10 cellular contexts compared by ENCODE assay signal in genomic region chr3:64143399-64144130, GRCh38.
DNase-seq lines count a peak whose midpoint lies in the region; ATAC-seq, FAIRE-seq and TF ChIP-seq lines count a peak whose summit lies in the region.
"Had no signal": no experiment of that assay in that cellular context is flagged by ENCODE, and none has a peak within 500 bp of the region (broad histone marks: within the 10 kb centered on the region; RNA-seq: fewer than 3 reads in every experiment).

No MANE protein-coding gene starts in this region.

- no peak for TF ChIP-seq EP300 in esophagus muscularis mucosa (IDR thresholded peaks at IDR 0.05)

- no peaks in the 10 kb centered on the region for H3K27me3 ChIP-seq in esophagus muscularis mucosa
- no peaks in the 10 kb centered on the region for H3K27me3 ChIP-seq in H7 (ENCODE audit: control insufficient read depth, insufficient read depth, low read length)
- H3K27me3 ChIP-seq: neural progenitor cell had no signal

- no peaks in the 10 kb centered on the region for H3K9me3 ChIP-seq in esophagus muscularis mucosa

- WGBS in esophagus muscularis mucosa, result 62% methylated on average over 5 of the region's 5 CpGs

- H3K27ac ChIP-seq in esophagus muscularis mucosa (replicated peaks in 1 of 4), result peak overlapping the region; percentile 66 to 77 (median 72)
- H3K27ac ChIP-seq: neural progenitor cell had no signal

- no peaks in the 10 kb centered on the region for H3K4me1 Mint-ChIP-seq in stimulated activated naive CD8-positive, alpha-beta T cell treated with anti-CD3 and anti-CD28 coated beads, Interleukin-15, amount 100 ng/mL, for 72 hours

- ATAC-seq in sciatic nerve (peak; percentile 70), HG02938 (IDR thresholded peaks at IDR 0.05; ENCODE audit: unreplicated experiment) (no peak)
- ATAC-seq in stimulated activated naive CD8-positive, alpha-beta T cell treated with anti-CD3 and anti-CD28 coated beads, Interleukin-15, amount 100 ng/mL, for 72 hours, result no peak
- ATAC-seq: GM12878 had no signal

- FAIRE-seq in frontal cortex (lab: Jason Lieb, UNC), result no peak
- FAIRE-seq: GM12878 had no signal

- H3K36me3 ChIP-seq in esophagus muscularis mucosa (peaks cover 13 to 44% (median 25%) of the 10 kb centered on the region in 4 donors), H7 (replicated peaks; ENCODE audit: control insufficient read depth, insufficient read depth, low read length) (no peaks in the 10 kb centered on the region)
- H3K36me3 ChIP-seq: neural progenitor cell had no signal

- H3K27me3 Mint-ChIP-seq in stimulated activated naive CD8-positive, alpha-beta T cell treated with anti-CD3 and anti-CD28 coated beads, Interleukin-15, amount 100 ng/mL, for 72 hours, result peaks cover 20% of the 10 kb centered on the region

- no peak for TF ChIP-seq POLR2A in esophagus muscularis mucosa (IDR thresholded peaks at IDR 0.05; ENCODE audit: low read depth)

- intact Hi-C loops in esophagus muscularis mucosa (cut with DNase I) (no loop called here), sciatic nerve (cut with DNase I) (no loop called here)

- TF ChIP-seq CTCF in esophagus muscularis mucosa (IDR thresholded peaks at IDR 0.05), result no peak

- DNase-seq in HCEC 1CT (peak; percentile 69), NOMO-1 treated with dmso at 0.1 percent for 144 hours (lab: John Stamatoyannopoulos, UW; ENCODE audit: unreplicated experiment) (peak; percentile 5), esophagus muscularis mucosa (ENCODE audit: extremely low spot score) (no peak), sciatic nerve (ENCODE audit: low spot score) (no peak), frontal cortex (ENCODE audit: low spot score in 2 of 2) (no peak), H7 (no peak)
- DNase-seq in stimulated activated naive CD8-positive, alpha-beta T cell treated with anti-CD3 and anti-CD28 coated beads, Interleukin-15, amount 100 ng/mL, for 72 hours, result no peak

- peaks cover 9 to 92% (median 69%) of the 10 kb centered on the region in 4 donors for H3K4me1 ChIP-seq in esophagus muscularis mucosa

- H3K27ac Mint-ChIP-seq in stimulated activated naive CD8-positive, alpha-beta T cell treated with anti-CD3 and anti-CD28 coated beads, Interleukin-15, amount 100 ng/mL, for 72 hours, result no peak overlapping the region
- H3K27ac Mint-ChIP-seq: neural progenitor cell had no signal

- H3K4me3 Mint-ChIP-seq in stimulated activated naive CD8-positive, alpha-beta T cell treated with anti-CD3 and anti-CD28 coated beads, Interleukin-15, amount 100 ng/mL, for 72 hours, result no peak overlapping the region
- H3K4me3 Mint-ChIP-seq: neural progenitor cell had no signal

- no peaks in the 10 kb centered on the region for H3K9me3 Mint-ChIP-seq in stimulated activated naive CD8-positive, alpha-beta T cell treated with anti-CD3 and anti-CD28 coated beads, Interleukin-15, amount 100 ng/mL, for 72 hours
- H3K9me3 Mint-ChIP-seq: neural progenitor cell had no signal

- H3K4me3 ChIP-seq in esophagus muscularis mucosa (no peak overlapping the region), H7 (ENCODE audit: insufficient read depth, low read depth, low read length) (no peak overlapping the region)
- H3K4me3 ChIP-seq: GM12878, neural progenitor cell had no signal

Comparison
In these comparisons a context has a peak if more than half of its experiments do, and no peak if none do; other contexts are left out.
1. DNase-seq: peak in HCEC 1CT (single experiment) and NOMO-1 treated with dmso at 0.1 percent for 144 hours (single experiment); none in esophagus muscularis mucosa (single experiment), sciatic nerve (single experiment), stimulated activated naive CD8-positive, alpha-beta T cell treated with anti-CD3 and anti-CD28 coated beads, Interleukin-15, amount 100 ng/mL, for 72 hours (0 of 2), frontal cortex (0 of 2) and H7 (single experiment).